Comparison of ENCODE assay signal across 12 cellular contexts in the genomic region with DNA sequence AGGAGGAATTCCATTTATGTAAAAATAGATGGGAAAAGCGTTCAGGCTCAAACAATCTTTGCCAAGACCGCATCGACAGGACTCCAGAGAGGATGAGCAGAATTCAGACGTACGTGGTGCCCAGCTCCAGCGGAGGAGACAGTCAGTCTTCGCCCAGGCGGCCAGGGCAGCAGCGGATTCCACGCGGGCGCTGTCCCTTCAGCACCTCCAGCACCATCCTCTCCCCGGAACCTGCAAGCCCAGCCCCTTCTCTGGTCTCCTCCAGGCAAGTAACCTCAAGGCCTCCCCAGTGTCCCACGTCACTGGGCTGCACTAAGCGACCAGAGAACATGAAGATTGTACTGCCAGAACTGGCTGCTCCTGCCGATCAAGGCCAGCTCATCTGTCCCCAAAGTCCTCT. TPM values are rescaled to one million over a fixed set of nuclear protein-coding genes. Genes with fewer than 3 reads are reported as not detected.
DNase-seq lines count a peak whose midpoint lies in the region; ATAC-seq, FAIRE-seq and TF ChIP-seq lines count a peak whose summit lies in the region.
"Had no signal": no experiment of that assay in that cellular context is flagged by ENCODE, and none has a peak within 500 bp of the region (broad histone marks: within the 10 kb centered on the region; RNA-seq: fewer than 3 reads in every experiment).

No MANE protein-coding gene starts in this region.

- no peak for FAIRE-seq in GM12892 (lab: Jason Lieb, UNC)
- FAIRE-seq: keratinocyte had no signal

- DNase-seq in CD8-positive, alpha-beta T cell, result no peak
- DNase-seq in HFFc6 (peak; percentile 19), astrocyte of the spinal cord (ENCODE audit: low read depth, low spot score) (peak; percentile 9), left lobe of liver (ENCODE audit: low spot score) (no peak), NCI-H1436 (lab: John Stamatoyannopoulos, UW) (no peak), GM12892 (ENCODE audit: insufficient read length) (no peak)
- no peak for DNase-seq in NK-92 treated with Interleukin-12 subunit alpha and Interleukin-12 subunit beta, amount 100 ng/mL, for 24 hours (lab: John Stamatoyannopoulos, UW)
- DNase-seq: NCI-H510A had no signal

- CTCF ChIA-PET in CD8-positive, alpha-beta T cell (lab: Charles Lee), result interaction anchor here (0.5 to 0.7 kb wide), 2 partner anchors 241 to 645 kb away, joined by 3 read pairs; no protein-coding TSS in a partner anchor

- no peak overlapping the region for H3K27ac ChIP-seq in CD8-positive, alpha-beta T cell (ENCODE audit: low read depth, low read length)

- H3K36me3 ChIP-seq in CD8-positive, alpha-beta T cell (ENCODE audit: insufficient read depth, low read length), result no peaks in the 10 kb centered on the region

- no peaks in the 10 kb centered on the region for H3K9me3 Mint-ChIP-seq in CD8-positive, alpha-beta T cell
- no peaks in the 10 kb centered on the region for H3K9me3 Mint-ChIP-seq in HFFc6
- H3K9me3 Mint-ChIP-seq: activated T-helper 2 cell treated with anti-CD3 and anti-CD28 coated beads, Interferon-gamma antibody, Interleukin-2, Interleukin-4, amounts not matched to agents 10 μg/mL and 5 μg/mL and 100 μg/mL, durations not matched to agents 14 hours and 24 hours and 36 hours; T-helper 2 cell treated with Interferon-gamma antibody and Interleukin-4, amounts not matched to agents 5 μg/mL and 100 μg/mL, for 36 hours had no signal

- no peak overlapping the region for H3K4me3 Mint-ChIP-seq in CD8-positive, alpha-beta T cell
- H3K4me3 Mint-ChIP-seq in HFFc6, result no peak overlapping the region
- H3K4me3 Mint-ChIP-seq: T-helper 2 cell treated with Interferon-gamma antibody and Interleukin-4, amounts not matched to agents 5 μg/mL and 100 μg/mL, for 36 hours had no signal

- H3K9me3 ChIP-seq in CD8-positive, alpha-beta T cell (ENCODE audit: low read length), result no peaks in the 10 kb centered on the region

- peaks cover 14% of the 10 kb centered on the region for H3K27me3 ChIP-seq in CD8-positive, alpha-beta T cell (ENCODE audit: insufficient read depth, low read length)

- TF ChIP-seq POLR2A in GM12892 (IDR thresholded peaks at IDR 0.05; ENCODE audit: low read depth, low read length), result no peak

- peaks cover 7% of the 10 kb centered on the region for H3K4me1 Mint-ChIP-seq in CD8-positive, alpha-beta T cell (ENCODE audit: low read depth)
- H3K4me1 Mint-ChIP-seq in HFFc6 (ENCODE audit: low read depth), result no peaks in the 10 kb centered on the region

- no peak overlapping the region for H3K4me3 ChIP-seq in CD8-positive, alpha-beta T cell (ENCODE audit: low read depth, low read length)
- H3K4me3 ChIP-seq in astrocyte of the spinal cord (ENCODE audit: low read depth, low read length), result no peak overlapping the region

- POLR2A ChIA-PET in CD8-positive, alpha-beta T cell (lab: Charles Lee), result no interaction called here

- peak; percentile 36 for ATAC-seq in CD8-positive, alpha-beta T cell
- peak; percentile 37 for ATAC-seq in left lobe of liver
- ATAC-seq in GM18909 (IDR thresholded peaks at IDR 0.05; ENCODE audit: poor library complexity, unreplicated experiment), result no peak

- H3K4me1 ChIP-seq in CD8-positive, alpha-beta T cell (ENCODE audit: insufficient read depth, low read length), result peaks cover 8% of the 10 kb centered on the region

- H3K27me3 Mint-ChIP-seq in CD8-positive, alpha-beta T cell (ENCODE audit: low read depth), result peaks cover 28% of the 10 kb centered on the region
- peaks cover 22% of the 10 kb centered on the region for H3K27me3 Mint-ChIP-seq in HFFc6 (ENCODE audit: insufficient read depth)

- H3K36me3 Mint-ChIP-seq in CD8-positive, alpha-beta T cell, result no peaks in the 10 kb centered on the region
- H3K36me3 Mint-ChIP-seq in HFFc6 (ENCODE audit: low read depth), result no peaks in the 10 kb centered on the region

- intact Hi-C loops in CD8-positive, alpha-beta T cell (cut with DNase I, micrococcal nuclease), result no loop called here

- in situ Hi-C loops in astrocyte of the spinal cord (cut with HindIII; ENCODE audit: low sequenced_read_pairs), result no loop called here

- no peak for TF ChIP-seq CTCF in CD8-positive, alpha-beta T cell (IDR thresholded peaks at IDR 0.05)
- no peak for TF ChIP-seq CTCF in HFFc6 (IDR thresholded peaks at IDR 0.05)
- TF ChIP-seq CTCF in astrocyte of the spinal cord (IDR thresholded peaks at IDR 0.05; ENCODE audit: low read depth, low read length), result no peak

- H3K27ac Mint-ChIP-seq in CD8-positive, alpha-beta T cell, result no peak overlapping the region
- H3K27ac Mint-ChIP-seq in HFFc6, result no peak overlapping the region
- H3K27ac Mint-ChIP-seq: activated T-helper 2 cell treated with anti-CD3 and anti-CD28 coated beads, Interferon-gamma antibody, Interleukin-2, Interleukin-4, amounts not matched to agents 10 μg/mL and 5 μg/mL and 100 μg/mL, durations not matched to agents 14 hours and 24 hours and 36 hours; T-helper 2 cell treated with Interferon-gamma antibody and Interleukin-4, amounts not matched to agents 5 μg/mL and 100 μg/mL, for 36 hours had no signal

RNA-seq across cellular contexts. Expression of gene KCNQ2, which starts 2.8 kb away (rescaled TPM):
- not detected for total RNA-seq in CD8-positive, alpha-beta T cell
- total RNA-seq in HFFc6 (2021; fragmentation: NEBNext Ultra II Directional; extraction: Animal tissue kit (Norgen Biotek cat#: 25700)), result not detected
- not detected for total RNA-seq in left lobe of liver
- 2.7 TPM for polyA plus RNA-seq in GM12892 (2012; ENCODE audit: missing spikeins)
- total RNA-seq: activated T-helper 2 cell treated with anti-CD3 and anti-CD28 coated beads, Interferon-gamma antibody, Interleukin-2, Interleukin-4, amounts not matched to agents 10 μg/mL and 5 μg/mL and 100 μg/mL, durations not matched to agents 14 hours and 24 hours and 36 hours had no signal
- polyA plus RNA-seq: keratinocyte had no signal

RNA-seq across cellular contexts. Expression of gene EEF1A2, which starts 23.7 kb away (rescaled TPM):
- total RNA-seq in CD8-positive, alpha-beta T cell, result under 1 TPM; 0.42 to 0.81 TPM
- 1 to 10 TPM; 1.1 to 7.2 (median 1.7) TPM for total RNA-seq in HFFc6 (2021; fragmentation: NEBNext Ultra II Directional; extraction: Animal tissue kit (Norgen Biotek cat#: 25700))
- total RNA-seq in left lobe of liver, result 0.73 TPM
- 1.2 TPM for polyA plus RNA-seq in GM12892 (2012; ENCODE audit: missing spikeins)

RNA-seq across cellular contexts. Expression of gene PPDPF, which starts 45.4 kb away (rescaled TPM):
- 100 to 1,000 TPM; 284 to 287 TPM for total RNA-seq in CD8-positive, alpha-beta T cell
- total RNA-seq in HFFc6 (2021; fragmentation: NEBNext Ultra II Directional; extraction: Animal tissue kit (Norgen Biotek cat#: 25700)), result 100 to 1,000 TPM; 388 to 518 (median 443) TPM
- 88.0 TPM for total RNA-seq in left lobe of liver
- 15.9 TPM for polyA plus RNA-seq in GM12892 (2012; ENCODE audit: missing spikeins)

Comparison
In these comparisons a context has a peak if more than half of its experiments do, and no peak if none do; other contexts are left out.
1. DNase-seq: peak in HFFc6 (single experiment) and astrocyte of the spinal cord (single experiment); none in CD8-positive, alpha-beta T cell (0 of 7), left lobe of liver (single experiment), NCI-H1436 (single experiment), NK-92 treated with Interleukin-12 subunit alpha and Interleukin-12 subunit beta, amount 100 ng/mL, for 24 hours (single experiment) and GM12892 (single experiment).